In the genomic region with DNA sequence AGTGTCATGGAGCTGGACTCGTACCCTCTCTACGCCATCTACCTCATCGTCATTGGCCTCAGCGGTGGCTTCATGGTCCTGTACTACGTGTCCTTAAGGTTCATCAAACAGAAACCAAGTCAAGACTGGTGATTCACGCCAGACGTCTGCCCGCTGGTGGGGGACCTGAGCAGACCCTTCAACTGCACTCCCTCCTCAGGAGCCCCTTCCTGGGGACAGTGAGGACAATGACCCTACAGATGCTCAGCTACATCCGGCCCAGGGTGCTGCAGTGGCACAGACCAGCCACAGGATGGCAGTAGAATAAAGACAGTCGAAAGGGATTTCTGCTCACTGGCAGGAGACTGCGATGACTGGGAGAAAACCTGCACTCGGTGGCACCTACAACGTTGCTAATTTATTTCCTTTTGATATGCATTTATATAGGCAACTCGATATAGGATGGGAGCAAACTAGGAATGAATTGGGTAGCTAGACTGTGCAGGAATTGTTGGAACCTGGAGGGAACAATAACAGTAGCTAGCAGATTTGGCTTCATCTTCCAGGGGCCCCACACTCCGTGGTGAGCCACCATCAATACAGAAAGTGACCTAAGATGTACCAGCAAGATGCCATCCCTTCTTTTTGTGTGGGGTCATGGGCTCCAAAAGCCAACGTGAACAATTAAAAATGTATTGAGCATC, we compare ENCODE assay signal across 1 cellular context.
A peak's percentile ranks its signal among the peaks of the same experiment; 100 is the strongest.
TF ChIP-seq lines count a peak whose summit lies in the region.

No MANE protein-coding gene starts in this region.

TF ChIP-seq in HepG2, 621 proteins besides CTCF, POLR2A, EP300 and RAD21 (continued from another document and continues in another):
- TF ChIP-seq, protein P1, sequence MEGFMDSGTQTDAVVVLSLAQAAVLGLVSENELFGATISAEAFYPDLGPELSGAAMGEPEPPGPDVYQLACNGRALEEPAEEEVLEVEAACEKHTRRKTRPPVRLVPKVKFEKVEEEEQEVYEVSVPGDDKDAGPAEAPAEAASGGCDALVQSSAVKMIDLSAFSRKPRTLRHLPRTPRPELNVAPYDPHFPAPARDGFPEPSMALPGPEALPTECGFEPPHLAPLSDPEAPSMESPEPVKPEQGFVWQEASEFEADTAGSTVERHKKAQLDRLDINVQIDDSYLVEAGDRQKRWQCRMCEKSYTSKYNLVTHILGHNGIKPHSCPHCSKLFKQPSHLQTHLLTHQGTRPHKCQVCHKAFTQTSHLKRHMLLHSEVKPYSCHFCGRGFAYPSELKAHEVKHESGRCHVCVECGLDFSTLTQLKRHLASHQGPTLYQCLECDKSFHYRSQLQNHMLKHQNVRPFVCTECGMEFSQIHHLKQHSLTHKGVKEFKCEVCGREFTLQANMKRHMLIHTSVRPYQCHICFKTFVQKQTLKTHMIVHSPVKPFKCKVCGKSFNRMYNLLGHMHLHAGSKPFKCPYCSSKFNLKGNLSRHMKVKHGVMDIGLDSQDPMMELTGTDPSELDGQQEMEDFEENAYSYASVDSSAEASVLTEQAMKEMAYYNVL (CRISPR knock-in tag; IDR thresholded peaks at IDR 0.05; ENCODE audit: borderline replicate concordance) = 0 out of 2 replicates have a peak, but pooled peaks have one; percentile 24
- peak; percentile 62; the same call in 1 of the 2 replicates for TF ChIP-seq KDM2A (CRISPR knock-in tag; IDR thresholded peaks at IDR 0.05; ENCODE audit: borderline replicate concordance, low read depth)
- TF ChIP-seq ELF3 (CRISPR knock-in tag; IDR thresholded peaks at IDR 0.05) = 0 out of 2 replicates have a peak, but pooled peaks have one; percentile 28
- 0 out of 2 replicates have a peak, but pooled peaks have one; percentile 26 for TF ChIP-seq ZNF891 (CRISPR knock-in tag; IDR thresholded peaks at IDR 0.05)
- peak; percentile 88 for TF ChIP-seq XRCC5 (optimal IDR thresholded peaks at IDR 0.05; ENCODE audit: low read length)
- 0 out of 2 replicates have a peak, but pooled peaks have one; percentile 43 for TF ChIP-seq TGIF2 (CRISPR knock-in tag; IDR thresholded peaks at IDR 0.05)
- no peak for TF ChIP-seq SRF (IDR thresholded peaks at IDR 0.05; ENCODE audit: low read depth, low read length)
- peak; percentile 42; the same call in 1 of the 2 replicates for TF ChIP-seq THAP11 (CRISPR knock-in tag; IDR thresholded peaks at IDR 0.05)
- 0 out of 2 replicates have a peak, but pooled peaks have one; percentile 33 for TF ChIP-seq ISL2 (CRISPR knock-in tag; IDR thresholded peaks at IDR 0.05)
- peak; percentile 75; the same call in 1 of the 2 replicates for TF ChIP-seq BORCS8-MEF2B (CRISPR knock-in tag; IDR thresholded peaks at IDR 0.05)
- TF ChIP-seq, protein P2, sequence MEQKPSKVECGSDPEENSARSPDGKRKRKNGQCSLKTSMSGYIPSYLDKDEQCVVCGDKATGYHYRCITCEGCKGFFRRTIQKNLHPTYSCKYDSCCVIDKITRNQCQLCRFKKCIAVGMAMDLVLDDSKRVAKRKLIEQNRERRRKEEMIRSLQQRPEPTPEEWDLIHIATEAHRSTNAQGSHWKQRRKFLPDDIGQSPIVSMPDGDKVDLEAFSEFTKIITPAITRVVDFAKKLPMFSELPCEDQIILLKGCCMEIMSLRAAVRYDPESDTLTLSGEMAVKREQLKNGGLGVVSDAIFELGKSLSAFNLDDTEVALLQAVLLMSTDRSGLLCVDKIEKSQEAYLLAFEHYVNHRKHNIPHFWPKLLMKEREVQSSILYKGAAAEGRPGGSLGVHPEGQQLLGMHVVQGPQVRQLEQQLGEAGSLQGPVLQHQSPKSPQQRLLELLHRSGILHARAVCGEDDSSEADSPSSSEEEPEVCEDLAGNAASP (CRISPR knock-in tag; IDR thresholded peaks at IDR 0.05; ENCODE audit: borderline replicate concordance) = peak; percentile 76
- no peak for TF ChIP-seq SOX6 (IDR thresholded peaks at IDR 0.05)
- TF ChIP-seq SOX6 (CRISPR knock-in tag; IDR thresholded peaks at IDR 0.05) = peak; percentile 40
- 0 out of 4 replicates have a peak, but pooled peaks of 1 of the 2 experiments have one; percentile 40 for TF ChIP-seq KLF16 (CRISPR knock-in tag; IDR thresholded peaks at IDR 0.05)
- 0 out of 2 replicates have a peak, but pooled peaks have one; percentile 38 for TF ChIP-seq NFKBIZ (CRISPR knock-in tag; IDR thresholded peaks at IDR 0.05)
- no peak; the same call in 1 of the 2 replicates for TF ChIP-seq MYC (CRISPR knock-in tag; IDR thresholded peaks at IDR 0.05; ENCODE audit: borderline replicate concordance)
- TF ChIP-seq, protein P3, sequence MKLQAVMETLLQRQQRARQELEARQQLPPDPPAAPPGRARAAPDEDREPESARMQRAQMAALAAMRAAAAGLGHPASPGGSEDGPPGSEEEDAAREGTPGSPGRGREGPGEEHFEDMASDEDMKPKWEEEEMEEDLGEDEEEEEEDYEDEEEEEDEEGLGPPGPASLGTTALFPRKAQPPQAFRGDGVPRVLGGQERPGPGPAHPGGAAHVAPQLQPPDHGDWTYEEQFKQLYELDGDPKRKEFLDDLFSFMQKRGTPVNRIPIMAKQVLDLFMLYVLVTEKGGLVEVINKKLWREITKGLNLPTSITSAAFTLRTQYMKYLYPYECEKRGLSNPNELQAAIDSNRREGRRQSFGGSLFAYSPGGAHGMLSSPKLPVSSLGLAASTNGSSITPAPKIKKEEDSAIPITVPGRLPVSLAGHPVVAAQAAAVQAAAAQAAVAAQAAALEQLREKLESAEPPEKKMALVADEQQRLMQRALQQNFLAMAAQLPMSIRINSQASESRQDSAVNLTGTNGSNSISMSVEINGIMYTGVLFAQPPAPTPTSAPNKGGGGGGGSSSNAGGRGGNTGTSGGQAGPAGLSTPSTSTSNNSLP (IDR thresholded peaks at IDR 0.05; ENCODE audit: low read depth, low read length) = peak; percentile 65; the same call in 1 of the 2 replicates
- no peak for TF ChIP-seq ZNF605 (CRISPR knock-in tag; IDR thresholded peaks at IDR 0.05)
- peak; percentile 40; the same call in 1 of the 2 replicates for TF ChIP-seq MED1 (CRISPR knock-in tag; IDR thresholded peaks at IDR 0.05)
- TF ChIP-seq, protein P4, sequence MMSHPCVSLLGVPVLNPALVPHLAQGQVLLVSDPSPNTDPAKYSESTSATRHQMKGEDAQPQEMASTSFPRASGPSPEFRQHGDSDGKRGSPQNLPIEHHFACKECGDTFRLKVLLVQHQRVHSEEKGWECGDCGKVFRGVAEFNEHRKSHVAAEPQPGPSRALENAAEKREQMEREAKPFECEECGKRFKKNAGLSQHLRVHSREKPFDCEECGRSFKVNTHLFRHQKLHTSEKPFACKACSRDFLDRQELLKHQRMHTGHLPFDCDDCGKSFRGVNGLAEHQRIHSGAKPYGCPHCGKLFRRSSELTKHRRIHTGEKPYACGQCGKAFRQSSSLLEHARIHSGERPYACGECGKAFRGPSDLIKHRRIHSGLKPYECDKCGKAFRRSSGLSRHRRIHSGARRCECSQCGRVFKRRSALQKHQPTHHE (CRISPR knock-in tag; IDR thresholded peaks at IDR 0.05; ENCODE audit: borderline replicate concordance) = 0 out of 2 replicates have a peak, but pooled peaks have one; percentile 49
- TF ChIP-seq, protein P5, sequence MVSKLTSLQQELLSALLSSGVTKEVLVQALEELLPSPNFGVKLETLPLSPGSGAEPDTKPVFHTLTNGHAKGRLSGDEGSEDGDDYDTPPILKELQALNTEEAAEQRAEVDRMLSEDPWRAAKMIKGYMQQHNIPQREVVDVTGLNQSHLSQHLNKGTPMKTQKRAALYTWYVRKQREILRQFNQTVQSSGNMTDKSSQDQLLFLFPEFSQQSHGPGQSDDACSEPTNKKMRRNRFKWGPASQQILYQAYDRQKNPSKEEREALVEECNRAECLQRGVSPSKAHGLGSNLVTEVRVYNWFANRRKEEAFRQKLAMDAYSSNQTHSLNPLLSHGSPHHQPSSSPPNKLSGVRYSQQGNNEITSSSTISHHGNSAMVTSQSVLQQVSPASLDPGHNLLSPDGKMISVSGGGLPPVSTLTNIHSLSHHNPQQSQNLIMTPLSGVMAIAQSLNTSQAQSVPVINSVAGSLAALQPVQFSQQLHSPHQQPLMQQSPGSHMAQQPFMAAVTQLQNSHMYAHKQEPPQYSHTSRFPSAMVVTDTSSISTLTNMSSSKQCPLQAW (CRISPR knock-in tag; IDR thresholded peaks at IDR 0.05) = peak; percentile 61; the same call in 1 of the 2 replicates
- 0 out of 2 replicates have a peak, but pooled peaks have one; percentile 47 for TF ChIP-seq ZNF501 (CRISPR knock-in tag; IDR thresholded peaks at IDR 0.05)
- TF ChIP-seq, protein P6, sequence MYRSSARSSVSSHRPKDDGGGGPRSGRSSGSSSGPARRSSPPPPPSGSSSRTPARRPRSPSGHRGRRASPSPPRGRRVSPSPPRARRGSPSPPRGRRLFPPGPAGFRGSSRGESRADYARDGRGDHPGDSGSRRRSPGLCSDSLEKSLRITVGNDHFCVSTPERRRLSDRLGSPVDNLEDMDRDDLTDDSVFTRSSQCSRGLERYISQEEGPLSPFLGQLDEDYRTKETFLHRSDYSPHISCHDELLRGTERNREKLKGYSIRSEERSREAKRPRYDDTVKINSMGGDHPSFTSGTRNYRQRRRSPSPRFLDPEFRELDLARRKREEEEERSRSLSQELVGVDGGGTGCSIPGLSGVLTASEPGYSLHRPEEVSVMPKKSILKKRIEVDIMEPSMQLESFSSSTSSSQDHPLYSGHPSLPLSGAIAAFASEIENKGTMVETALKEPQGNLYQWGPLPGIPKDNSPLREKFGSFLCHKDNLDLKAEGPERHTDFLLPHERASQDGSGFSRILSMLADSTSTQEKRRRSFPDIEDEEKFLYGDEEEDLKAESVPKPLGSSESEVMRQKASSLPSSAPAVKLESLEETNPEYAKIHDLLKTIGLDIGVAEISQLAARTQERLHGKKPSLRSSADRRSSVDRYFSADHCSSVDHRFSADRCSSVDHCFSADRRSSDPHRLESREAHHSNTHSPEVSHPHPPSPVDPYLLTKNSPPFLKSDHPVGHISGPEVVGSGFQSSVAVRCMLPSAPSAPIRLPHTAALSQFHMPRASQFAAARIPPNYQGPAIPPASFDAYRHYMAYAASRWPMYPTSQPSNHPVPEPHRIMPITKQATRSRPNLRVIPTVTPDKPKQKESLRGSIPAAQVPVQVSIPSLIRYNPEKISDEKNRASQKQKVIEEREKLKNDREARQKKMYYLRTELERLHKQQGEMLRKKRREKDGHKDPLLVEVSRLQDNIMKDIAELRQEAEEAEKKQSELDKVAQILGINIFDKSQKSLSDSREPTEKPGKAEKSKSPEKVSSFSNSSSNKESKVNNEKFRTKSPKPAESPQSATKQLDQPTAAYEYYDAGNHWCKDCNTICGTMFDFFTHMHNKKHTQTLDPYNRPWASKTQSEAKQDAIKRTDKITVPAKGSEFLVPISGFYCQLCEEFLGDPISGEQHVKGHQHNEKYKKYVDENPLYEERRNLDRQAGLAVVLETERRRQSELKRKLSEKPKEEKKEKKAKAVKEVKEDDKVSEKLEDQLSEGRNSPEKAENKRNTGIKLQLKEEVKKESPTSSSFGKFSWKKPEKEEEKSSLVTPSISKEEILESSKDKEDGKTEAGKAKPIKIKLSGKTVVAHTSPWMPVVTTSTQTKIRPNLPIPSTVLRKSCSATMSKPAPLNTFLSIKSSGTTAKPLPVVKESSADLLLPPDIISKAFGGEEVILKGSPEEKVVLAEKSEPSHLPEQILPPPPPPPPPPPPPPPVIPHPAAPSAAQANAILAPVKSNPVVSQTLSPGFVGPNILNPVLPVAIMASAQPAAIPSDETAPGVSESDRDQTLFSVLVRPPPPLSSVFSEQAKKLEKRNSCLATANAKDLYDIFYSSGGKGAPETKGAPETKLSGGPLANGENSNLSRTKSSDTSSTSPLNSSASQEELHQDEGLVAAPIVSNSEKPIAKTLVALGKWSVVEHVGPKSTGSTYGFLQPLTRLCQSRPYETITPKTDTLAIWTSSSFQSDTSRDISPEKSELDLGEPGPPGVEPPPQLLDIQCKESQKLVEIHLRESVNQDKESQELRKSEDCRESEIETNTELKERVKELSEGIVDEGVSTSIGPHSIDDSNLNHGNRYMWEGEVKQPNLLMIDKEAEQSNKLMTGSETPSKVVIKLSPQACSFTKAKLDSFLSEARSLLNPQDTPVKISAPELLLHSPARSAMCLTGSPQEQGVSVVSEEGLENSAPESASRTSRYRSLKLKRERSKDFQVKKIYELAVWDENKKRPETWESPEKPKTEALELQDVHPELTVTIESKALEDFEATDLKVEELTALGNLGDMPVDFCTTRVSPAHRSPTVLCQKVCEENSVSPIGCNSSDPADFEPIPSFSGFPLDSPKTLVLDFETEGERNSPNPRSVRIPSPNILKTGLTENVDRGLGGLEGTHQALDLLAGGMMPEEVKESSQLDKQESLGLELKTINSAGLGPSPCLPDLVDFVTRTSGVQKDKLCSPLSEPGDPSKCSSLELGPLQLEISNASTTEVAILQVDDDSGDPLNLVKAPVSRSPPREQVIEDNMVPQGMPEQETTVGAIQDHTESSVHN (CRISPR knock-in tag; IDR thresholded peaks at IDR 0.05) = 0 out of 2 replicates have a peak, but pooled peaks have one; percentile 34
- peak; percentile 32; the same call in 1 of the 2 replicates for TF ChIP-seq CAMTA2 (CRISPR knock-in tag; IDR thresholded peaks at IDR 0.05; ENCODE audit: borderline replicate concordance)
- no peak for TF ChIP-seq KLF6 (CRISPR knock-in tag; IDR thresholded peaks at IDR 0.05)
- TF ChIP-seq RXRA (CRISPR knock-in tag; IDR thresholded peaks at IDR 0.05) = peak; percentile 86
- TF ChIP-seq ZNF749 (CRISPR knock-in tag; IDR thresholded peaks at IDR 0.05; ENCODE audit: borderline replicate concordance) = no peak
- no peak for TF ChIP-seq TBX3 (IDR thresholded peaks at IDR 0.05; ENCODE audit: borderline replicate concordance)
- TF ChIP-seq, protein P7, sequence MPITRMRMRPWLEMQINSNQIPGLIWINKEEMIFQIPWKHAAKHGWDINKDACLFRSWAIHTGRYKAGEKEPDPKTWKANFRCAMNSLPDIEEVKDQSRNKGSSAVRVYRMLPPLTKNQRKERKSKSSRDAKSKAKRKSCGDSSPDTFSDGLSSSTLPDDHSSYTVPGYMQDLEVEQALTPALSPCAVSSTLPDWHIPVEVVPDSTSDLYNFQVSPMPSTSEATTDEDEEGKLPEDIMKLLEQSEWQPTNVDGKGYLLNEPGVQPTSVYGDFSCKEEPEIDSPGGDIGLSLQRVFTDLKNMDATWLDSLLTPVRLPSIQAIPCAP (CRISPR knock-in tag; IDR thresholded peaks at IDR 0.05; ENCODE audit: low read depth) = no peak
- peak; percentile 47; the same call in 1 of the 2 replicates for TF ChIP-seq ZNF331 (CRISPR knock-in tag; IDR thresholded peaks at IDR 0.05)
- TF ChIP-seq, protein P8, sequence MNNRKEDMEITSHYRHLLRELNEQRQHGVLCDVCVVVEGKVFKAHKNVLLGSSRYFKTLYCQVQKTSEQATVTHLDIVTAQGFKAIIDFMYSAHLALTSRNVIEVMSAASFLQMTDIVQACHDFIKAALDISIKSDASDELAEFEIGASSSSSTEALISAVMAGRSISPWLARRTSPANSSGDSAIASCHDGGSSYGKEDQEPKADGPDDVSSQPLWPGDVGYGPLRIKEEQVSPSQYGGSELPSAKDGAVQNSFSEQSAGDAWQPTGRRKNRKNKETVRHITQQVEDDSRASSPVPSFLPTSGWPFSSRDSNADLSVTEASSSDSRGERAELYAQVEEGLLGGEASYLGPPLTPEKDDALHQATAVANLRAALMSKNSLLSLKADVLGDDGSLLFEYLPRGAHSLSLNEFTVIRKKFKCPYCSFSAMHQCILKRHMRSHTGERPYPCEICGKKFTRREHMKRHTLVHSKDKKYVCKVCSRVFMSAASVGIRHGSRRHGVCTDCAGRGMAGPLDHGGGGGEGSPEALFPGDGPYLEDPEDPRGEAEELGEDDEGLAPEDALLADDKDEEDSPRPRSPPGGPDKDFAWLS (CRISPR knock-in tag; IDR thresholded peaks at IDR 0.05; ENCODE audit: borderline replicate concordance) = no peak
- 0 out of 2 replicates have a peak, but pooled peaks have one; percentile 16 for TF ChIP-seq YEATS2 (CRISPR knock-in tag; IDR thresholded peaks at IDR 0.05; ENCODE audit: borderline replicate concordance)
- TF ChIP-seq, protein P9, sequence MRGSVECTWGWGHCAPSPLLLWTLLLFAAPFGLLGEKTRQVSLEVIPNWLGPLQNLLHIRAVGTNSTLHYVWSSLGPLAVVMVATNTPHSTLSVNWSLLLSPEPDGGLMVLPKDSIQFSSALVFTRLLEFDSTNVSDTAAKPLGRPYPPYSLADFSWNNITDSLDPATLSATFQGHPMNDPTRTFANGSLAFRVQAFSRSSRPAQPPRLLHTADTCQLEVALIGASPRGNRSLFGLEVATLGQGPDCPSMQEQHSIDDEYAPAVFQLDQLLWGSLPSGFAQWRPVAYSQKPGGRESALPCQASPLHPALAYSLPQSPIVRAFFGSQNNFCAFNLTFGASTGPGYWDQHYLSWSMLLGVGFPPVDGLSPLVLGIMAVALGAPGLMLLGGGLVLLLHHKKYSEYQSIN (CRISPR knock-in tag; IDR thresholded peaks at IDR 0.05; ENCODE audit: borderline replicate concordance) = no peak
